14 cellular contexts compared by ENCODE assay signal in the genomic region with DNA sequence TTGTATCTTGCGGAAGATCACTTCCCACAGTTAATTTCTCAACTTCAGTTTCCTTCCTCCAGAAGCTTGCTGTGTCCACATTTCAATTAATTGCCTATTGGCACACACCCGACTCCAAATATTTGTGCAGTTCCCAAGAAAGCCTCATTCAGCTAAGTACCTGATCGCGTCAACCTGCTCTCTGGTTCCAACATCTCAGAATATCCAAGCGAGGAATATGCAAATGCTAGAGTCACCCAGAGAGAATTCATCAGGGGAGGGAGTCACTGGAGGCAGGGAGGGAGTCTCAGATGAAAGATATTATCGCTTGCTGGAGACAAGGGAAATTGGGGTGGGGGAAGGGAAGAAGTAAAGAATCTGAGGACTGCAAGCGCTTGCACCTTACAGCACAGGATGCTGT.
"Had no signal": no experiment of that assay in that cellular context is flagged by ENCODE, and none has a peak within 500 bp of the region (broad histone marks: within the 10 kb centered on the region; RNA-seq: fewer than 3 reads in every experiment).

No MANE protein-coding gene starts in this region.

- H3K4me1 ChIP-seq: right atrium auricular region, tibial artery had no signal

- H3K9me3 ChIP-seq: right atrium auricular region, tibial artery had no signal

- H3K36me3 ChIP-seq: right atrium auricular region, tibial artery, WERI-Rb-1 had no signal

- H3K4me3 Mint-ChIP-seq: activated CD4-positive, alpha-beta T cell treated with anti-CD3 and anti-CD28 coated beads for 36 hours; activated CD8-positive, alpha-beta T cell treated with anti-CD3 and anti-CD28 coated beads for 36 hours; brain; dendritic cell treated with granulocyte-macrophage colony-stimulating factor and Interleukin-4, amounts not matched to agents 40 ng/mL and 50 ng/mL, for 4 days; naive thymus-derived CD4-positive, alpha-beta T cell had no signal

- H3K27ac ChIP-seq: right atrium auricular region, tibial artery, WERI-Rb-1 had no signal

- H3K4me3 ChIP-seq: right atrium auricular region, skin epidermis, tibial artery had no signal

- DNase-seq: activated CD4-positive, alpha-beta T cell treated with anti-CD3 and anti-CD28 coated beads for 36 hours; activated CD8-positive, alpha-beta memory T cell treated with anti-CD3 and anti-CD28 coated beads, Interleukin-2, amount 50 U/mL, for 4 hours; activated CD8-positive, alpha-beta T cell treated with anti-CD3 and anti-CD28 coated beads for 36 hours; activated naive CD4-positive, alpha-beta T cell treated with Interleukin-2 at 50 U/mL for 16 hours; cerebellar nuclear complex; erythroblast; naive thymus-derived CD4-positive, alpha-beta T cell; T1000; tibial artery; WERI-Rb-1 had no signal

- H3K36me3 Mint-ChIP-seq: brain; naive thymus-derived CD4-positive, alpha-beta T cell had no signal

- ATAC-seq: activated CD4-positive, alpha-beta T cell treated with anti-CD3 and anti-CD28 coated beads for 36 hours; activated CD8-positive, alpha-beta T cell treated with anti-CD3 and anti-CD28 coated beads for 36 hours; naive thymus-derived CD4-positive, alpha-beta T cell had no signal

- H3K9me3 Mint-ChIP-seq: activated CD8-positive, alpha-beta T cell treated with anti-CD3 and anti-CD28 coated beads for 36 hours; brain; dendritic cell treated with granulocyte-macrophage colony-stimulating factor and Interleukin-4, amounts not matched to agents 40 ng/mL and 50 ng/mL, for 4 days; naive thymus-derived CD4-positive, alpha-beta T cell had no signal

- H3K27ac Mint-ChIP-seq: activated CD4-positive, alpha-beta T cell treated with anti-CD3 and anti-CD28 coated beads for 36 hours; activated CD8-positive, alpha-beta T cell treated with anti-CD3 and anti-CD28 coated beads for 36 hours; dendritic cell treated with granulocyte-macrophage colony-stimulating factor and Interleukin-4, amounts not matched to agents 40 ng/mL and 50 ng/mL, for 4 days; naive thymus-derived CD4-positive, alpha-beta T cell had no signal

- H3K27me3 ChIP-seq: right atrium auricular region had no signal
